In genomic region chr4:168826620-168827019, GRCh38 we compare ENCODE assay signal across 30 cellular contexts.
"Had no signal": no experiment of that assay in that cellular context is flagged by ENCODE, and none has a peak within 500 bp of the region (broad histone marks: within the 10 kb centered on the region; RNA-seq: fewer than 3 reads in every experiment).

No MANE protein-coding gene starts in this region.

- H3K36me3 Mint-ChIP-seq: activated CD8-positive, alpha-beta memory T cell treated with anti-CD3 and anti-CD28 coated beads, Interleukin-2, amount 10 ng/mL, durations not matched to agents 7 days and 5 days had no signal

- H3K27ac ChIP-seq: body of pancreas, Peyer's patch, RWPE1, SJCRH30 had no signal

- H3K27me3 ChIP-seq: Peyer's patch, SJCRH30 had no signal

- H3K4me3 Mint-ChIP-seq: activated CD8-positive, alpha-beta memory T cell treated with anti-CD3 and anti-CD28 coated beads, Interleukin-2, amount 10 ng/mL, durations not matched to agents 7 days and 5 days; activated naive CD4-positive, alpha-beta T cell treated with anti-CD3 and anti-CD28 coated beads, Interleukin-2, amount 50 U/mL, for 24 hours; activated T-cell treated with anti-CD3 and anti-CD28 coated beads, Interleukin-2, amount 50 U/mL, for 24 hours; activated T-helper 1 cell treated with anti-CD3 and anti-CD28 coated beads, Interleukin-12 subunit alpha, Interleukin-12 subunit beta, Interleukin-2, Interleukin-4 antibody, amounts not matched to agents 30 ng/mL and 10 ng/mL and 1 ng/mL, durations not matched to agents 14 hours and 24 hours and 36 hours; T-helper 2 cell treated with Interferon-gamma antibody and Interleukin-4, amounts not matched to agents 5 μg/mL and 100 μg/mL, for 36 hours had no signal

- H3K9me3 Mint-ChIP-seq: activated naive CD4-positive, alpha-beta T cell treated with anti-CD3 and anti-CD28 coated beads, Interleukin-2, amount 50 U/mL, for 24 hours; activated T-cell treated with anti-CD3 and anti-CD28 coated beads, Interleukin-2, amount 50 U/mL, for 24 hours; activated T-helper 1 cell treated with anti-CD3 and anti-CD28 coated beads, Interleukin-12 subunit alpha, Interleukin-12 subunit beta, Interleukin-2, Interleukin-4 antibody, amounts not matched to agents 30 ng/mL and 10 ng/mL and 1 ng/mL, durations not matched to agents 14 hours and 24 hours and 36 hours; T-helper 2 cell treated with Interferon-gamma antibody and Interleukin-4, amounts not matched to agents 5 μg/mL and 100 μg/mL, for 36 hours had no signal

- ATAC-seq: activated CD8-positive, alpha-beta memory T cell treated with anti-CD3 and anti-CD28 coated beads, Interleukin-2, amount 10 ng/mL, durations not matched to agents 7 days and 5 days; body of pancreas; K562 had no signal

- H3K9me3 ChIP-seq: body of pancreas, Peyer's patch, SJCRH30, SK-N-SH had no signal

- DNase-seq: activated CD4-positive, alpha-beta T cell treated with anti-CD3 and anti-CD28 coated beads for 48 hours; activated CD4-positive, alpha-beta T cell treated with anti-CD3 and anti-CD28 coated beads, Interleukin-2, amount 50 U/mL, for 4 hours; activated CD4-positive, CD25-positive, alpha-beta regulatory T cell treated with anti-CD3 and anti-CD28 coated beads, Interleukin-2, amount 50 U/mL, for 72 hours; activated CD8-positive, alpha-beta memory T cell treated with anti-CD3 and anti-CD28 coated beads, Interleukin-2, amount 10 ng/mL, durations not matched to agents 7 days and 5 days; activated effector memory CD4-positive, alpha-beta T cell treated with Interleukin-2 at 50 U/mL for 16 hours; activated naive CD4-positive, alpha-beta T cell; activated T-cell treated with anti-CD3 and anti-CD28 coated beads, Interleukin-2, amount 50 U/mL, for 24 hours; aorta; body of pancreas; Karpas-422; MM.1S; NCI-H1105; NCI-H1436; NCI-H1694 treated with DMSO at 0.1 percent for 48 hours; NCI-H2029 treated with DMSO at 0.1 percent for 48 hours; NCI-H345; NCI-H510A; NCI-H526 treated with DMSO at 0.1 percent for 48 hours; NCI-H82; OCI-M1; Peyer's patch; Right ventricle myocardium superior; SJCRH30; SK-N-SH; SW 1271 had no signal

- H3K4me3 ChIP-seq: body of pancreas, K562, Peyer's patch, SJCRH30 had no signal

- H3K36me3 ChIP-seq: Peyer's patch, SJCRH30 had no signal

- H3K4me1 ChIP-seq: Peyer's patch had no signal

- H3K27ac Mint-ChIP-seq: activated CD8-positive, alpha-beta memory T cell treated with anti-CD3 and anti-CD28 coated beads, Interleukin-2, amount 10 ng/mL, durations not matched to agents 7 days and 5 days; activated naive CD4-positive, alpha-beta T cell treated with anti-CD3 and anti-CD28 coated beads, Interleukin-2, amount 50 U/mL, for 24 hours; activated T-cell treated with anti-CD3 and anti-CD28 coated beads, Interleukin-2, amount 50 U/mL, for 24 hours; activated T-helper 1 cell treated with anti-CD3 and anti-CD28 coated beads, Interleukin-12 subunit alpha, Interleukin-12 subunit beta, Interleukin-2, Interleukin-4 antibody, amounts not matched to agents 30 ng/mL and 10 ng/mL and 1 ng/mL, durations not matched to agents 14 hours and 24 hours and 36 hours; T-helper 2 cell treated with Interferon-gamma antibody and Interleukin-4, amounts not matched to agents 5 μg/mL and 100 μg/mL, for 36 hours had no signal

- H3K4me2 ChIP-seq: SK-N-SH had no signal

- H3K9ac ChIP-seq: SK-N-SH had no signal
